Comparison of ENCODE assay signal across 3 cellular contexts in the genomic region with DNA sequence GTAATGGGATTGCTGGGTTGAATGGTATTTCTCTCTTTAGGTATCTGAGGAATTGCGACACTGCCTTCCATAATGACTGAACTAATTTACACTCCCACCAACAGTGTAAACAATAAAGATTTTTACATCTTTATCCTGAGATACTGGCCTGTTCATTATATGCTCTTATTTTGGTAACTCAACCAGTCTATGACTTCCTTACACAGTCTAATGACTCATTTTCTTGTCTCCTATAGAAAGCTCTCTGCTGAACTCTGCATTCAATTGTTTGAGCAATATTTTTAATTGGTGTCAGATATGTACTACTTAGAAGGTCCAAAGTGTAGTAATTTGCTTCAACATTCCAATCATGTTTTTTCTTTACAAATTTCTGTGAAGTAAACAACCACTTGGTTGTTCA.
"Had no signal": no experiment of that assay in that cellular context is flagged by ENCODE, and none has a peak within 500 bp of the region (broad histone marks: within the 10 kb centered on the region; RNA-seq: fewer than 3 reads in every experiment).

No MANE protein-coding gene starts in this region.

- DNase-seq: H9, HCEC 1CT had no signal

- H3K4me3 ChIP-seq: GM23338 had no signal

- H3K4me2 ChIP-seq: GM23338 had no signal

- H2AFZ ChIP-seq: GM23338 had no signal

- ATAC-seq: GM23338 had no signal
